1 cellular context compared by ENCODE assay signal in the genomic region with DNA sequence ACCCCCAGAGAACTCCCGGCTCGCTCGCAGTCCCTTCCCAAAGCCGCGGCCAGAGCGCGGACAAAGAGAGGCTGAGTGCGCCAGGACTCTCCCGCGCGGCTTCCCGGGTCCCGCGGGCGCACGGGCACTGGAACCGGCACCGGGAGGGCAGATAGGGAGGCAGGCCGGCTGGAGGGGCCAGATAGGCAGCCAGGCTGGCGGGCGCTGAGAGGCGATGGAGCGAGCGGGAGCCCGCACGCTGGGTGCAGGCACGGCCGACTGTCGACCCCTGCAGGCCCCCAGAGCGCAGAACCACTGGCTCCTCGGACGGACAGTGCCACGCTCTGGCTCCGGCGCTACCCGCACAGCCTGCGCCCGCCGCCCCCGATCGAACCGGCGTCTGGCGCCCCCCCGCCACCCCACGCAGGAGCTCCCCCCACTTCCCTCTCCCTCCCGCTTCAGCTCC.
TF ChIP-seq lines count a peak whose summit lies in the region.

No MANE protein-coding gene starts in this region.

TF ChIP-seq in K562, 482 proteins besides CTCF, POLR2A, EP300 and RAD21 (continued from another document and continues in another):
- TF ChIP-seq ZNF41 (CRISPR knock-in tag; conservative IDR thresholded peaks at IDR 0.05) (no peak), ATF1 (CRISPR knock-in tag; IDR thresholded peaks at IDR 0.05) (no peak), ATF1 (tag; IDR thresholded peaks at IDR 0.05) (no peak), KLF16 (IDR thresholded peaks at IDR 0.05) (no peak), MCM2 (IDR thresholded peaks at IDR 0.05; ENCODE audit: low read depth) (no peak), SRF (CRISPR knock-in tag; IDR thresholded peaks at IDR 0.05) (0 out of 4 replicates have a peak, but pooled peaks of 1 of the 2 experiments have one; percentile 14), GATA2 (CRISPR knock-in tag; IDR thresholded peaks at IDR 0.05) (no peak), POLR2AphosphoS5 (IDR thresholded peaks at IDR 0.05; ENCODE audit: control insufficient read depth, insufficient read depth, low read depth, low read length) (no peak), ZNF347 (CRISPR knock-in tag; IDR thresholded peaks at IDR 0.05; ENCODE audit: low read depth) (no peak), HDGF (IDR thresholded peaks at IDR 0.05) (no peak), ZNF584 (CRISPR knock-in tag; IDR thresholded peaks at IDR 0.05; ENCODE audit: low read depth) (no peak), IRF2 (CRISPR knock-in tag; IDR thresholded peaks at IDR 0.05) (no peak), EGR1 (conservative IDR thresholded peaks at IDR 0.05) (no peak), SREBF1 (IDR thresholded peaks at IDR 0.05; ENCODE audit: borderline replicate concordance, low read depth, low read length) (no peak), MXI1 (IDR thresholded peaks at IDR 0.05; ENCODE audit: low read depth, low read length) (no peak), RBM17 (IDR thresholded peaks at IDR 0.05; ENCODE audit: borderline replicate concordance, low read depth, low read length) (no peak), PHB2 (IDR thresholded peaks at IDR 0.05; ENCODE audit: low read depth) (no peak), SIN3A (IDR thresholded peaks at IDR 0.05; ENCODE audit: borderline replicate concordance in 2 of 2, control insufficient read depth in 1 of 2, low read depth in 2 of 2, low read length in 2 of 2) (peak in 1 of 2 experiments; percentile 55; a peak in 2 of 4 replicates), HMG20A (CRISPR knock-in tag; conservative IDR thresholded peaks at IDR 0.05) (no peak), CREM (IDR thresholded peaks at IDR 0.05; ENCODE audit: low read depth) (peak; percentile 7; the same call in 1 of the 2 replicates), ZNF146 (CRISPR knock-in tag; IDR thresholded peaks at IDR 0.05; ENCODE audit: unreplicated experiment) (no peak), CBFA2T3 (IDR thresholded peaks at IDR 0.05) (peak; percentile 68), SUPT5H (IDR thresholded peaks at IDR 0.05) (0 out of 2 replicates have a peak, but pooled peaks have one; percentile 8), ADNP (tag; IDR thresholded peaks at IDR 0.05) (no peak), PCBP2 (IDR thresholded peaks at IDR 0.05; ENCODE audit: low read depth, low read length, poor library complexity, severe bottlenecking) (peak; percentile 2), XRCC3 (IDR thresholded peaks at IDR 0.05) (no peak), SAFB (IDR thresholded peaks at IDR 0.05; ENCODE audit: borderline replicate concordance, low read depth, low read length) (no peak), RBM39 (optimal IDR thresholded peaks at IDR 0.05; ENCODE audit: low read depth, low read length) (no peak), ZNF696 (CRISPR knock-in tag; conservative IDR thresholded peaks at IDR 0.05) (no peak), HNRNPL (IDR thresholded peaks at IDR 0.05; ENCODE audit: low read depth, low read length) (peak; percentile 93), TBP (optimal IDR thresholded peaks at IDR 0.05; ENCODE audit: low read depth, low read length) (peak; percentile 20), RBM14 (IDR thresholded peaks at IDR 0.05; ENCODE audit: borderline replicate concordance, insufficient read depth, low read depth, low read length) (no peak), GABPB2 (CRISPR knock-in tag; conservative IDR thresholded peaks at IDR 0.05) (no peak), JUN (IDR thresholded peaks at IDR 0.05; ENCODE audit: borderline replicate concordance, low read depth, low read length) (no peak), JUN (CRISPR knock-in tag; IDR thresholded peaks at IDR 0.05; ENCODE audit: borderline replicate concordance) (no peak; the same call in 1 of the 2 replicates)
- TF ChIP-seq, protein P1, sequence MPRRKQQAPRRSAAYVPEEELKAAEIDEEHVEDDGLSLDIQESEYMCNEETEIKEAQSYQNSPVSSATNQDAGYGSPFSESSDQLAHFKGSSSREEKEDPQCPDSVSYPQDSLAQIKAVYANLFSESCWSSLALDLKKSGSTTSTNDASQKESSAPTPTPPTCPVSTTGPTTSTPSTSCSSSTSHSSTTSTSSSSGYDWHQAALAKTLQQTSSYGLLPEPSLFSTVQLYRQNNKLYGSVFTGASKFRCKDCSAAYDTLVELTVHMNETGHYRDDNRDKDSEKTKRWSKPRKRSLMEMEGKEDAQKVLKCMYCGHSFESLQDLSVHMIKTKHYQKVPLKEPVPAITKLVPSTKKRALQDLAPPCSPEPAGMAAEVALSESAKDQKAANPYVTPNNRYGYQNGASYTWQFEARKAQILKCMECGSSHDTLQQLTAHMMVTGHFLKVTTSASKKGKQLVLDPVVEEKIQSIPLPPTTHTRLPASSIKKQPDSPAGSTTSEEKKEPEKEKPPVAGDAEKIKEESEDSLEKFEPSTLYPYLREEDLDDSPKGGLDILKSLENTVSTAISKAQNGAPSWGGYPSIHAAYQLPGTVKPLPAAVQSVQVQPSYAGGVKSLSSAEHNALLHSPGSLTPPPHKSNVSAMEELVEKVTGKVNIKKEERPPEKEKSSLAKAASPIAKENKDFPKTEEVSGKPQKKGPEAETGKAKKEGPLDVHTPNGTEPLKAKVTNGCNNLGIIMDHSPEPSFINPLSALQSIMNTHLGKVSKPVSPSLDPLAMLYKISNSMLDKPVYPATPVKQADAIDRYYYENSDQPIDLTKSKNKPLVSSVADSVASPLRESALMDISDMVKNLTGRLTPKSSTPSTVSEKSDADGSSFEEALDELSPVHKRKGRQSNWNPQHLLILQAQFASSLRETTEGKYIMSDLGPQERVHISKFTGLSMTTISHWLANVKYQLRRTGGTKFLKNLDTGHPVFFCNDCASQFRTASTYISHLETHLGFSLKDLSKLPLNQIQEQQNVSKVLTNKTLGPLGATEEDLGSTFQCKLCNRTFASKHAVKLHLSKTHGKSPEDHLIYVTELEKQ (CRISPR knock-in tag; IDR thresholded peaks at IDR 0.05): no peak
- TF ChIP-seq, protein P2, sequence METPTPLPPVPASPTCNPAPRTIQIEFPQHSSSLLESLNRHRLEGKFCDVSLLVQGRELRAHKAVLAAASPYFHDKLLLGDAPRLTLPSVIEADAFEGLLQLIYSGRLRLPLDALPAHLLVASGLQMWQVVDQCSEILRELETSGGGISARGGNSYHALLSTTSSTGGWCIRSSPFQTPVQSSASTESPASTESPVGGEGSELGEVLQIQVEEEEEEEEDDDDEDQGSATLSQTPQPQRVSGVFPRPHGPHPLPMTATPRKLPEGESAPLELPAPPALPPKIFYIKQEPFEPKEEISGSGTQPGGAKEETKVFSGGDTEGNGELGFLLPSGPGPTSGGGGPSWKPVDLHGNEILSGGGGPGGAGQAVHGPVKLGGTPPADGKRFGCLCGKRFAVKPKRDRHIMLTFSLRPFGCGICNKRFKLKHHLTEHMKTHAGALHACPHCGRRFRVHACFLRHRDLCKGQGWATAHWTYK (CRISPR knock-in tag; IDR thresholded peaks at IDR 0.05): peak; percentile 73
- TF ChIP-seq, protein P3, sequence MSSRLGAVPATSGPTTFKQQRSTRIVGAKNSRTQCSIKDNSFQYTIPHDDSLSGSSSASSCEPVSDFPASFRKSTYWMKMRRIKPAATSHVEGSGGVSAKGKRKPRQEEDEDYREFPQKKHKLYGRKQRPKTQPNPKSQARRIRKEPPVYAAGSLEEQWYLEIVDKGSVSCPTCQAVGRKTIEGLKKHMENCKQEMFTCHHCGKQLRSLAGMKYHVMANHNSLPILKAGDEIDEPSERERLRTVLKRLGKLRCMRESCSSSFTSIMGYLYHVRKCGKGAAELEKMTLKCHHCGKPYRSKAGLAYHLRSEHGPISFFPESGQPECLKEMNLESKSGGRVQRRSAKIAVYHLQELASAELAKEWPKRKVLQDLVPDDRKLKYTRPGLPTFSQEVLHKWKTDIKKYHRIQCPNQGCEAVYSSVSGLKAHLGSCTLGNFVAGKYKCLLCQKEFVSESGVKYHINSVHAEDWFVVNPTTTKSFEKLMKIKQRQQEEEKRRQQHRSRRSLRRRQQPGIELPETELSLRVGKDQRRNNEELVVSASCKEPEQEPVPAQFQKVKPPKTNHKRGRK (tag; IDR thresholded peaks at IDR 0.05): no peak
- TF ChIP-seq, protein P4, sequence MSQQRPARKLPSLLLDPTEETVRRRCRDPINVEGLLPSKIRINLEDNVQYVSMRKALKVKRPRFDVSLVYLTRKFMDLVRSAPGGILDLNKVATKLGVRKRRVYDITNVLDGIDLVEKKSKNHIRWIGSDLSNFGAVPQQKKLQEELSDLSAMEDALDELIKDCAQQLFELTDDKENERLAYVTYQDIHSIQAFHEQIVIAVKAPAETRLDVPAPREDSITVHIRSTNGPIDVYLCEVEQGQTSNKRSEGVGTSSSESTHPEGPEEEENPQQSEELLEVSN (IDR thresholded peaks at IDR 0.05; ENCODE audit: borderline replicate concordance in 1 of 2, extremely low read depth in 1 of 2, insufficient read depth in 1 of 2, insufficient read length in 1 of 2, low read depth in 1 of 2, low read length in 1 of 2, poor library complexity in 1 of 2, severe bottlenecking in 1 of 2): peak; percentile 67 to 79
- TF ChIP-seq, protein P5, sequence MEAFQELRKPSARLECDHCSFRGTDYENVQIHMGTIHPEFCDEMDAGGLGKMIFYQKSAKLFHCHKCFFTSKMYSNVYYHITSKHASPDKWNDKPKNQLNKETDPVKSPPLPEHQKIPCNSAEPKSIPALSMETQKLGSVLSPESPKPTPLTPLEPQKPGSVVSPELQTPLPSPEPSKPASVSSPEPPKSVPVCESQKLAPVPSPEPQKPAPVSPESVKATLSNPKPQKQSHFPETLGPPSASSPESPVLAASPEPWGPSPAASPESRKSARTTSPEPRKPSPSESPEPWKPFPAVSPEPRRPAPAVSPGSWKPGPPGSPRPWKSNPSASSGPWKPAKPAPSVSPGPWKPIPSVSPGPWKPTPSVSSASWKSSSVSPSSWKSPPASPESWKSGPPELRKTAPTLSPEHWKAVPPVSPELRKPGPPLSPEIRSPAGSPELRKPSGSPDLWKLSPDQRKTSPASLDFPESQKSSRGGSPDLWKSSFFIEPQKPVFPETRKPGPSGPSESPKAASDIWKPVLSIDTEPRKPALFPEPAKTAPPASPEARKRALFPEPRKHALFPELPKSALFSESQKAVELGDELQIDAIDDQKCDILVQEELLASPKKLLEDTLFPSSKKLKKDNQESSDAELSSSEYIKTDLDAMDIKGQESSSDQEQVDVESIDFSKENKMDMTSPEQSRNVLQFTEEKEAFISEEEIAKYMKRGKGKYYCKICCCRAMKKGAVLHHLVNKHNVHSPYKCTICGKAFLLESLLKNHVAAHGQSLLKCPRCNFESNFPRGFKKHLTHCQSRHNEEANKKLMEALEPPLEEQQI (IDR thresholded peaks at IDR 0.05): no peak
- TF ChIP-seq, protein P6, sequence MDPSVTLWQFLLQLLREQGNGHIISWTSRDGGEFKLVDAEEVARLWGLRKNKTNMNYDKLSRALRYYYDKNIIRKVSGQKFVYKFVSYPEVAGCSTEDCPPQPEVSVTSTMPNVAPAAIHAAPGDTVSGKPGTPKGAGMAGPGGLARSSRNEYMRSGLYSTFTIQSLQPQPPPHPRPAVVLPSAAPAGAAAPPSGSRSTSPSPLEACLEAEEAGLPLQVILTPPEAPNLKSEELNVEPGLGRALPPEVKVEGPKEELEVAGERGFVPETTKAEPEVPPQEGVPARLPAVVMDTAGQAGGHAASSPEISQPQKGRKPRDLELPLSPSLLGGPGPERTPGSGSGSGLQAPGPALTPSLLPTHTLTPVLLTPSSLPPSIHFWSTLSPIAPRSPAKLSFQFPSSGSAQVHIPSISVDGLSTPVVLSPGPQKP (CRISPR knock-in tag; IDR thresholded peaks at IDR 0.05): no peak
- TF ChIP-seq, protein P7, sequence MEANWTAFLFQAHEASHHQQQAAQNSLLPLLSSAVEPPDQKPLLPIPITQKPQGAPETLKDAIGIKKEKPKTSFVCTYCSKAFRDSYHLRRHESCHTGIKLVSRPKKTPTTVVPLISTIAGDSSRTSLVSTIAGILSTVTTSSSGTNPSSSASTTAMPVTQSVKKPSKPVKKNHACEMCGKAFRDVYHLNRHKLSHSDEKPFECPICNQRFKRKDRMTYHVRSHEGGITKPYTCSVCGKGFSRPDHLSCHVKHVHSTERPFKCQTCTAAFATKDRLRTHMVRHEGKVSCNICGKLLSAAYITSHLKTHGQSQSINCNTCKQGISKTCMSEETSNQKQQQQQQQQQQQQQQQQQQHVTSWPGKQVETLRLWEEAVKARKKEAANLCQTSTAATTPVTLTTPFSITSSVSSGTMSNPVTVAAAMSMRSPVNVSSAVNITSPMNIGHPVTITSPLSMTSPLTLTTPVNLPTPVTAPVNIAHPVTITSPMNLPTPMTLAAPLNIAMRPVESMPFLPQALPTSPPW (CRISPR knock-in tag; IDR thresholded peaks at IDR 0.05): peak; percentile 52; the same call in 1 of the 2 replicates
- TF ChIP-seq, protein P8, sequence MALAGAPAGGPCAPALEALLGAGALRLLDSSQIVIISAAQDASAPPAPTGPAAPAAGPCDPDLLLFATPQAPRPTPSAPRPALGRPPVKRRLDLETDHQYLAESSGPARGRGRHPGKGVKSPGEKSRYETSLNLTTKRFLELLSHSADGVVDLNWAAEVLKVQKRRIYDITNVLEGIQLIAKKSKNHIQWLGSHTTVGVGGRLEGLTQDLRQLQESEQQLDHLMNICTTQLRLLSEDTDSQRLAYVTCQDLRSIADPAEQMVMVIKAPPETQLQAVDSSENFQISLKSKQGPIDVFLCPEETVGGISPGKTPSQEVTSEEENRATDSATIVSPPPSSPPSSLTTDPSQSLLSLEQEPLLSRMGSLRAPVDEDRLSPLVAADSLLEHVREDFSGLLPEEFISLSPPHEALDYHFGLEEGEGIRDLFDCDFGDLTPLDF (CRISPR knock-in tag; IDR thresholded peaks at IDR 0.05): no peak
- TF ChIP-seq, protein P9, sequence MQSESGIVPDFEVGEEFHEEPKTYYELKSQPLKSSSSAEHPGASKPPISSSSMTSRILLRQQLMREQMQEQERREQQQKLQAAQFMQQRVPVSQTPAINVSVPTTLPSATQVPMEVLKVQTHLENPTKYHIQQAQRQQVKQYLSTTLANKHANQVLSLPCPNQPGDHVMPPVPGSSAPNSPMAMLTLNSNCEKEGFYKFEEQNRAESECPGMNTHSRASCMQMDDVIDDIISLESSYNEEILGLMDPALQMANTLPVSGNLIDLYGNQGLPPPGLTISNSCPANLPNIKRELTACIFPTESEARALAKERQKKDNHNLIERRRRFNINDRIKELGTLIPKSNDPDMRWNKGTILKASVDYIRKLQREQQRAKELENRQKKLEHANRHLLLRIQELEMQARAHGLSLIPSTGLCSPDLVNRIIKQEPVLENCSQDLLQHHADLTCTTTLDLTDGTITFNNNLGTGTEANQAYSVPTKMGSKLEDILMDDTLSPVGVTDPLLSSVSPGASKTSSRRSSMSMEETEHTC (IDR thresholded peaks at IDR 0.05): 0 out of 2 replicates have a peak, but pooled peaks have one; percentile 24
- TF ChIP-seq, protein P10, sequence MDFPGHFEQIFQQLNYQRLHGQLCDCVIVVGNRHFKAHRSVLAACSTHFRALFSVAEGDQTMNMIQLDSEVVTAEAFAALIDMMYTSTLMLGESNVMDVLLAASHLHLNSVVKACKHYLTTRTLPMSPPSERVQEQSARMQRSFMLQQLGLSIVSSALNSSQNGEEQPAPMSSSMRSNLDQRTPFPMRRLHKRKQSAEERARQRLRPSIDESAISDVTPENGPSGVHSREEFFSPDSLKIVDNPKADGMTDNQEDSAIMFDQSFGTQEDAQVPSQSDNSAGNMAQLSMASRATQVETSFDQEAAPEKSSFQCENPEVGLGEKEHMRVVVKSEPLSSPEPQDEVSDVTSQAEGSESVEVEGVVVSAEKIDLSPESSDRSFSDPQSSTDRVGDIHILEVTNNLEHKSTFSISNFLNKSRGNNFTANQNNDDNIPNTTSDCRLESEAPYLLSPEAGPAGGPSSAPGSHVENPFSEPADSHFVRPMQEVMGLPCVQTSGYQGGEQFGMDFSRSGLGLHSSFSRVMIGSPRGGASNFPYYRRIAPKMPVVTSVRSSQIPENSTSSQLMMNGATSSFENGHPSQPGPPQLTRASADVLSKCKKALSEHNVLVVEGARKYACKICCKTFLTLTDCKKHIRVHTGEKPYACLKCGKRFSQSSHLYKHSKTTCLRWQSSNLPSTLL (IDR thresholded peaks at IDR 0.05): no peak
